1 cellular context compared by ENCODE assay signal in the genomic region with DNA sequence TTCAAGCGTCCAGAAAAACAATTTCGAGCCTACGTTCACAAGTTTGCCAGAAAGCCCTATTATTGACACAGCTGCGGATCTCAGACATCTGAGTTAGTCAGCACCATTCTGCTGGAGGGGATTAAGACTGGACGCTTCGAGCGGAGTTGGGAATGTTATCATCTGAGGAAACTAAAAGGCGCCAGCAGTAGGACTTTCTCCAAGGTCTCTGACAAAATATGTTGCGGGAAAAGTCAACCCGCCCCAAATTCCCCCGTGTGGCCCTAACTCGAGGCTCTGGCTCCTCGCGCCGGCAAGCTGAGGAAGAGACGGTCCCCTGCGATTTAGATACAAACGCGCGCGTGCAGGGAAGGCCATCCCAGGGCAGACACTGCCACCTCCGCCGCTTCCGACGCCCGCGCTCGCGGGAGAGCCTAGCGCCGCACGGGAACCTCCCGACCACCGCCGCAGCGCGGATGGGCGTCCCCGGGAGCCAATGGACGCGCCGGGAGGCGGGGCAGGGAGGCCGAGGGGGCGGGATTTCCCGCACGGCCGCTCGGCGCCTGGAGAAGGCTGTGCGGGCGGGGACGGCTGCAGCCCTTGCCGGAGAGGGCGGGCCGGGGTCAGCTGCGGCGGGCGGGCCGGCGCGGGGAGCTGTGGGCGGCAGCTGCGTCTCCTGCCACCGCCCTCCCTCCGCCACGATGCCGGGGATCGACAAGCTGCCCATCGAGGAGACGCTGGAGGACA.
A peak's percentile ranks its signal among the peaks of the same experiment; 100 is the strongest.
TF ChIP-seq lines count a peak whose summit lies in the region.

A gene with protein sequence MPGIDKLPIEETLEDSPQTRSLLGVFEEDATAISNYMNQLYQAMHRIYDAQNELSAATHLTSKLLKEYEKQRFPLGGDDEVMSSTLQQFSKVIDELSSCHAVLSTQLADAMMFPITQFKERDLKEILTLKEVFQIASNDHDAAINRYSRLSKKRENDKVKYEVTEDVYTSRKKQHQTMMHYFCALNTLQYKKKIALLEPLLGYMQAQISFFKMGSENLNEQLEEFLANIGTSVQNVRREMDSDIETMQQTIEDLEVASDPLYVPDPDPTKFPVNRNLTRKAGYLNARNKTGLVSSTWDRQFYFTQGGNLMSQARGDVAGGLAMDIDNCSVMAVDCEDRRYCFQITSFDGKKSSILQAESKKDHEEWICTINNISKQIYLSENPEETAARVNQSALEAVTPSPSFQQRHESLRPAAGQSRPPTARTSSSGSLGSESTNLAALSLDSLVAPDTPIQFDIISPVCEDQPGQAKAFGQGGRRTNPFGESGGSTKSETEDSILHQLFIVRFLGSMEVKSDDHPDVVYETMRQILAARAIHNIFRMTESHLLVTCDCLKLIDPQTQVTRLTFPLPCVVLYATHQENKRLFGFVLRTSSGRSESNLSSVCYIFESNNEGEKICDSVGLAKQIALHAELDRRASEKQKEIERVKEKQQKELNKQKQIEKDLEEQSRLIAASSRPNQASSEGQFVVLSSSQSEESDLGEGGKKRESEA (plus strand): TSS at position 526 of the 726 bp plus-strand sequence. CDS start 155 bp downstream, at position 681.

TF ChIP-seq in HepG2, 621 proteins besides CTCF, POLR2A, EP300 and RAD21 (continued from another document and continues in another):
- TF ChIP-seq, protein P1, sequence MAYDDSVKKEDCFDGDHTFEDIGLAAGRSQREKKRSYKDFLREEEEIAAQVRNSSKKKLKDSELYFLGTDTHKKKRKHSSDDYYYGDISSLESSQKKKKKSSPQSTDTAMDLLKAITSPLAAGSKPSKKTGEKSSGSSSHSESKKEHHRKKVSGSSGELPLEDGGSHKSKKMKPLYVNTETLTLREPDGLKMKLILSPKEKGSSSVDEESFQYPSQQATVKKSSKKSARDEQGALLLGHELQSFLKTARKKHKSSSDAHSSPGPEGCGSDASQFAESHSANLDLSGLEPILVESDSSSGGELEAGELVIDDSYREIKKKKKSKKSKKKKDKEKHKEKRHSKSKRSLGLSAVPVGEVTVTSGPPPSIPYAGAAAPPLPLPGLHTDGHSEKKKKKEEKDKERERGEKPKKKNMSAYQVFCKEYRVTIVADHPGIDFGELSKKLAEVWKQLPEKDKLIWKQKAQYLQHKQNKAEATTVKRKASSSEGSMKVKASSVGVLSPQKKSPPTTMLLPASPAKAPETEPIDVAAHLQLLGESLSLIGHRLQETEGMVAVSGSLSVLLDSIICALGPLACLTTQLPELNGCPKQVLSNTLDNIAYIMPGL (CRISPR knock-in tag; IDR thresholded peaks at IDR 0.05; ENCODE audit: borderline replicate concordance in 1 of 2, low read depth in 1 of 2), result peak; percentile 45 to 72
- TF ChIP-seq KDM3A (CRISPR knock-in tag; IDR thresholded peaks at IDR 0.05; ENCODE audit: low read depth), result 0 out of 2 replicates have a peak, but pooled peaks have one; percentile 41
- TF ChIP-seq ESRRA (CRISPR knock-in tag; IDR thresholded peaks at IDR 0.05; ENCODE audit: low read depth), result peak; percentile 65; the same call in 1 of the 2 replicates
- TF ChIP-seq, protein P2, sequence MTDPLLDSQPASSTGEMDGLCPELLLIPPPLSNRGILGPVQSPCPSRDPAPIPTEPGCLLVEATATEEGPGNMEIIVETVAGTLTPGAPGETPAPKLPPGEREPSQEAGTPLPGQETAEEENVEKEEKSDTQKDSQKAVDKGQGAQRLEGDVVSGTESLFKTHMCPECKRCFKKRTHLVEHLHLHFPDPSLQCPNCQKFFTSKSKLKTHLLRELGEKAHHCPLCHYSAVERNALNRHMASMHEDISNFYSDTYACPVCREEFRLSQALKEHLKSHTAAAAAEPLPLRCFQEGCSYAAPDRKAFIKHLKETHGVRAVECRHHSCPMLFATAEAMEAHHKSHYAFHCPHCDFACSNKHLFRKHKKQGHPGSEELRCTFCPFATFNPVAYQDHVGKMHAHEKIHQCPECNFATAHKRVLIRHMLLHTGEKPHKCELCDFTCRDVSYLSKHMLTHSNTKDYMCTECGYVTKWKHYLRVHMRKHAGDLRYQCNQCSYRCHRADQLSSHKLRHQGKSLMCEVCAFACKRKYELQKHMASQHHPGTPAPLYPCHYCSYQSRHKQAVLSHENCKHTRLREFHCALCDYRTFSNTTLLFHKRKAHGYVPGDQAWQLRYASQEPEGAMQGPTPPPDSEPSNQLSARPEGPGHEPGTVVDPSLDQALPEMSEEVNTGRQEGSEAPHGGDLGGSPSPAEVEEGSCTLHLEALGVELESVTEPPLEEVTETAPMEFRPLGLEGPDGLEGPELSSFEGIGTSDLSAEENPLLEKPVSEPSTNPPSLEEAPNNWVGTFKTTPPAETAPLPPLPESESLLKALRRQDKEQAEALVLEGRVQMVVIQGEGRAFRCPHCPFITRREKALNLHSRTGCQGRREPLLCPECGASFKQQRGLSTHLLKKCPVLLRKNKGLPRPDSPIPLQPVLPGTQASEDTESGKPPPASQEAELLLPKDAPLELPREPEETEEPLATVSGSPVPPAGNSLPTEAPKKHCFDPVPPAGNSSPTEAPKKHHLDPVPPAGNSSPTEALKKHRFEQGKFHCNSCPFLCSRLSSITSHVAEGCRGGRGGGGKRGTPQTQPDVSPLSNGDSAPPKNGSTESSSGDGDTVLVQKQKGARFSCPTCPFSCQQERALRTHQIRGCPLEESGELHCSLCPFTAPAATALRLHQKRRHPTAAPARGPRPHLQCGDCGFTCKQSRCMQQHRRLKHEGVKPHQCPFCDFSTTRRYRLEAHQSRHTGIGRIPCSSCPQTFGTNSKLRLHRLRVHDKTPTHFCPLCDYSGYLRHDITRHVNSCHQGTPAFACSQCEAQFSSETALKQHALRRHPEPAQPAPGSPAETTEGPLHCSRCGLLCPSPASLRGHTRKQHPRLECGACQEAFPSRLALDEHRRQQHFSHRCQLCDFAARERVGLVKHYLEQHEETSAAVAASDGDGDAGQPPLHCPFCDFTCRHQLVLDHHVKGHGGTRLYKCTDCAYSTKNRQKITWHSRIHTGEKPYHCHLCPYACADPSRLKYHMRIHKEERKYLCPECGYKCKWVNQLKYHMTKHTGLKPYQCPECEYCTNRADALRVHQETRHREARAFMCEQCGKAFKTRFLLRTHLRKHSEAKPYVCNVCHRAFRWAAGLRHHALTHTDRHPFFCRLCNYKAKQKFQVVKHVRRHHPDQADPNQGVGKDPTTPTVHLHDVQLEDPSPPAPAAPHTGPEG (CRISPR knock-in tag; IDR thresholded peaks at IDR 0.05), result peak; percentile 99
- TF ChIP-seq JARID2 (CRISPR knock-in tag; IDR thresholded peaks at IDR 0.05; ENCODE audit: insufficient replicate concordance), result no peak
- no peak for TF ChIP-seq FOXA1 (IDR thresholded peaks at IDR 0.05)
- no peak; the same call in 1 of the 2 replicates for TF ChIP-seq FOXA1 (CRISPR knock-in tag; IDR thresholded peaks at IDR 0.05)
- TF ChIP-seq, protein P3, sequence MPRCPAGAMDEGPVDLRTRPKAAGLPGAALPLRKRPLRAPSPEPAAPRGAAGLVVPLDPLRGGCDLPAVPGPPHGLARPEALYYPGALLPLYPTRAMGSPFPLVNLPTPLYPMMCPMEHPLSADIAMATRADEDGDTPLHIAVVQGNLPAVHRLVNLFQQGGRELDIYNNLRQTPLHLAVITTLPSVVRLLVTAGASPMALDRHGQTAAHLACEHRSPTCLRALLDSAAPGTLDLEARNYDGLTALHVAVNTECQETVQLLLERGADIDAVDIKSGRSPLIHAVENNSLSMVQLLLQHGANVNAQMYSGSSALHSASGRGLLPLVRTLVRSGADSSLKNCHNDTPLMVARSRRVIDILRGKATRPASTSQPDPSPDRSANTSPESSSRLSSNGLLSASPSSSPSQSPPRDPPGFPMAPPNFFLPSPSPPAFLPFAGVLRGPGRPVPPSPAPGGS (CRISPR knock-in tag; IDR thresholded peaks at IDR 0.05), result peak; percentile 83
- TF ChIP-seq, protein P4, sequence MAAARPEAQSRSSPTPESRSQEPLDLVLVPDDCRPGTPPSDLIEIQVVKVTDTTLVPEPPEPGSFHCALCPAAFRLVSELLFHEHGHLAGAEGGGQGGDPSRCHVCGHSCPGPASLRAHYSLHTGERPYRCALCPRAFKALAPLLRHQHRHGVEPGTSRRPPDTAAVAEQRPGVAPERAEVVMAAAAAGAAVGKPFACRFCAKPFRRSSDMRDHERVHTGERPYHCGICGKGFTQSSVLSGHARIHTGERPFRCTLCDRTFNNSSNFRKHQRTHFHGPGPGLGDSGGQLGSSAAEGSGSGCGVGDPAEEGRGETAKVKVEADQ (CRISPR knock-in tag; IDR thresholded peaks at IDR 0.05; ENCODE audit: borderline replicate concordance), result peak; percentile 83
- TF ChIP-seq, protein P5, sequence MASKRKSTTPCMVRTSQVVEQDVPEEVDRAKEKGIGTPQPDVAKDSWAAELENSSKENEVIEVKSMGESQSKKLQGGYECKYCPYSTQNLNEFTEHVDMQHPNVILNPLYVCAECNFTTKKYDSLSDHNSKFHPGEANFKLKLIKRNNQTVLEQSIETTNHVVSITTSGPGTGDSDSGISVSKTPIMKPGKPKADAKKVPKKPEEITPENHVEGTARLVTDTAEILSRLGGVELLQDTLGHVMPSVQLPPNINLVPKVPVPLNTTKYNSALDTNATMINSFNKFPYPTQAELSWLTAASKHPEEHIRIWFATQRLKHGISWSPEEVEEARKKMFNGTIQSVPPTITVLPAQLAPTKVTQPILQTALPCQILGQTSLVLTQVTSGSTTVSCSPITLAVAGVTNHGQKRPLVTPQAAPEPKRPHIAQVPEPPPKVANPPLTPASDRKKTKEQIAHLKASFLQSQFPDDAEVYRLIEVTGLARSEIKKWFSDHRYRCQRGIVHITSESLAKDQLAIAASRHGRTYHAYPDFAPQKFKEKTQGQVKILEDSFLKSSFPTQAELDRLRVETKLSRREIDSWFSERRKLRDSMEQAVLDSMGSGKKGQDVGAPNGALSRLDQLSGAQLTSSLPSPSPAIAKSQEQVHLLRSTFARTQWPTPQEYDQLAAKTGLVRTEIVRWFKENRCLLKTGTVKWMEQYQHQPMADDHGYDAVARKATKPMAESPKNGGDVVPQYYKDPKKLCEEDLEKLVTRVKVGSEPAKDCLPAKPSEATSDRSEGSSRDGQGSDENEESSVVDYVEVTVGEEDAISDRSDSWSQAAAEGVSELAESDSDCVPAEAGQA (IDR thresholded peaks at IDR 0.05; ENCODE audit: low read depth), result no peak
- TF ChIP-seq, protein P5 (CRISPR knock-in tag; IDR thresholded peaks at IDR 0.05; ENCODE audit: borderline replicate concordance), result no peak; the same call in 1 of the 2 replicates
- no peak for TF ChIP-seq SETDB1 (CRISPR knock-in tag; IDR thresholded peaks at IDR 0.05; ENCODE audit: borderline replicate concordance)
- TF ChIP-seq RFX5 (IDR thresholded peaks at IDR 0.05; ENCODE audit: low read depth, low read length), result no peak
- peak; percentile 58; the same call in 1 of the 2 replicates for TF ChIP-seq TGIF2 (CRISPR knock-in tag; IDR thresholded peaks at IDR 0.05)
- TF ChIP-seq, protein P6, sequence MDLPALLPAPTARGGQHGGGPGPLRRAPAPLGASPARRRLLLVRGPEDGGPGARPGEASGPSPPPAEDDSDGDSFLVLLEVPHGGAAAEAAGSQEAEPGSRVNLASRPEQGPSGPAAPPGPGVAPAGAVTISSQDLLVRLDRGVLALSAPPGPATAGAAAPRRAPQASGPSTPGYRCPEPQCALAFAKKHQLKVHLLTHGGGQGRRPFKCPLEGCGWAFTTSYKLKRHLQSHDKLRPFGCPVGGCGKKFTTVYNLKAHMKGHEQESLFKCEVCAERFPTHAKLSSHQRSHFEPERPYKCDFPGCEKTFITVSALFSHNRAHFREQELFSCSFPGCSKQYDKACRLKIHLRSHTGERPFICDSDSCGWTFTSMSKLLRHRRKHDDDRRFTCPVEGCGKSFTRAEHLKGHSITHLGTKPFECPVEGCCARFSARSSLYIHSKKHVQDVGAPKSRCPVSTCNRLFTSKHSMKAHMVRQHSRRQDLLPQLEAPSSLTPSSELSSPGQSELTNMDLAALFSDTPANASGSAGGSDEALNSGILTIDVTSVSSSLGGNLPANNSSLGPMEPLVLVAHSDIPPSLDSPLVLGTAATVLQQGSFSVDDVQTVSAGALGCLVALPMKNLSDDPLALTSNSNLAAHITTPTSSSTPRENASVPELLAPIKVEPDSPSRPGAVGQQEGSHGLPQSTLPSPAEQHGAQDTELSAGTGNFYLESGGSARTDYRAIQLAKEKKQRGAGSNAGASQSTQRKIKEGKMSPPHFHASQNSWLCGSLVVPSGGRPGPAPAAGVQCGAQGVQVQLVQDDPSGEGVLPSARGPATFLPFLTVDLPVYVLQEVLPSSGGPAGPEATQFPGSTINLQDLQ (CRISPR knock-in tag; IDR thresholded peaks at IDR 0.05), result 0 out of 2 replicates have a peak, but pooled peaks have one; percentile 18
- TF ChIP-seq, protein P7, sequence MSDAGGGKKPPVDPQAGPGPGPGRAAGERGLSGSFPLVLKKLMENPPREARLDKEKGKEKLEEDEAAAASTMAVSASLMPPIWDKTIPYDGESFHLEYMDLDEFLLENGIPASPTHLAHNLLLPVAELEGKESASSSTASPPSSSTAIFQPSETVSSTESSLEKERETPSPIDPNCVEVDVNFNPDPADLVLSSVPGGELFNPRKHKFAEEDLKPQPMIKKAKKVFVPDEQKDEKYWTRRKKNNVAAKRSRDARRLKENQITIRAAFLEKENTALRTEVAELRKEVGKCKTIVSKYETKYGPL (CRISPR knock-in tag; IDR thresholded peaks at IDR 0.05), result 0 out of 2 replicates have a peak, but pooled peaks have one; percentile 38
- peak; percentile 73; the same call in 1 of the 2 replicates for TF ChIP-seq ZNF879 (CRISPR knock-in tag; IDR thresholded peaks at IDR 0.05)
- TF ChIP-seq ZNF615 (CRISPR knock-in tag; IDR thresholded peaks at IDR 0.05; ENCODE audit: borderline replicate concordance), result no peak
- TF ChIP-seq ZNF331 (CRISPR knock-in tag; IDR thresholded peaks at IDR 0.05), result peak; percentile 47; the same call in 1 of the 2 replicates
- 0 out of 2 replicates have a peak, but pooled peaks have one; percentile 32 for TF ChIP-seq CREB1 (IDR thresholded peaks at IDR 0.05)
- no peak for TF ChIP-seq CREB1 (CRISPR knock-in tag; IDR thresholded peaks at IDR 0.05)
- TF ChIP-seq ZNF83 (CRISPR knock-in tag; IDR thresholded peaks at IDR 0.05; ENCODE audit: borderline replicate concordance), result 0 out of 2 replicates have a peak, but pooled peaks have one; percentile 54
- 0 out of 2 replicates have a peak, but pooled peaks have one; percentile 53 for TF ChIP-seq ZNF557 (CRISPR knock-in tag; IDR thresholded peaks at IDR 0.05)
- TF ChIP-seq CENPT (CRISPR knock-in tag; IDR thresholded peaks at IDR 0.05; ENCODE audit: low read depth), result 0 out of 2 replicates have a peak, but pooled peaks have one; percentile 39
- TF ChIP-seq DPF2 (CRISPR knock-in tag; IDR thresholded peaks at IDR 0.05; ENCODE audit: borderline replicate concordance, low read depth), result no peak
